10 cellular contexts compared by ENCODE assay signal in the genomic region with DNA sequence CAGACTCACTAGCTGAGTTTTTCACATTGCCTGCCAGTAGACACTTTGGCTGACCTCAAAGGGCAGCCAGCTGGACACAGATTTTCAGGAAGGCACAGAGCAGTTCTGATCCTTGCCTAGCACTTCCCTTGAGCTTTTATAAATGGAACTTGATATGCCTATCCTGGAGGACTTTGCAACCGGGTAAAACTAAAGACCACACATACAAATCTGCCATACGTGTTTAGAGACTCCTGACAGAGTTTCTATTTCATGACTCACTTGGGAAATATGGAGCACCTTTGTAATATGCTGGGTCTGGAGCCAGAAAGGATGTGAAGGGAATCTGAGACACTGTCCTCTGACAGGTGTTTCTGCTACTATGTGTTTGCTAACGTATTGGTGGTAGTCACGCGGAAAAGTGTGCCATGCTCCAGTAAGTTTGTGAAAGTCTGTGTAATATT. TPM values are rescaled to one million over a fixed set of nuclear protein-coding genes. Genes with fewer than 3 reads are reported as not detected.
DNase-seq lines count a peak whose midpoint lies in the region; ATAC-seq and FAIRE-seq lines count a peak whose summit lies in the region.
"Had no signal": no experiment of that assay in that cellular context is flagged by ENCODE, and none has a peak within 500 bp of the region (broad histone marks: within the 10 kb centered on the region; RNA-seq: fewer than 3 reads in every experiment).

No MANE protein-coding gene starts in this region.

- H3K9me3 ChIP-seq in mesenchymal stem cell (ENCODE audit: control insufficient read depth, low read length), result no peaks in the 10 kb centered on the region

- no peak overlapping the region for H4K8ac ChIP-seq in mesenchymal stem cell (ENCODE audit: low read length)

- no peak overlapping the region for H2BK120ac ChIP-seq in mesenchymal stem cell (ENCODE audit: low read depth, low read length)

- H3K14ac ChIP-seq in mesenchymal stem cell (ENCODE audit: low read length in 2 of 2), result no peak overlapping the region

- no peak overlapping the region for H3K27ac Mint-ChIP-seq in activated CD4-positive, alpha-beta memory T cell treated with anti-CD3 and anti-CD28 coated beads, Interleukin-2, amount 10 ng/mL, durations not matched to agents 7 days and 5 days

- H3K27ac ChIP-seq in mesenchymal stem cell (ENCODE audit: low read length, poor library complexity, severe bottlenecking), result peak overlapping the region; percentile 80

- CTCF ChIA-PET in activated CD4-positive, alpha-beta memory T cell treated with anti-CD3 and anti-CD28 coated beads, Interleukin-2, amount 10 ng/mL, durations not matched to agents 7 days and 5 days (lab: Charles Lee), result no interaction called here

- H3K4me1 ChIP-seq in mesenchymal stem cell (ENCODE audit: control insufficient read depth, insufficient read depth, low read depth, low read length), result peaks cover 2% of the 10 kb centered on the region

- no peaks in the 10 kb centered on the region for H3K36me3 ChIP-seq in mesenchymal stem cell (ENCODE audit: control insufficient read depth in 1 of 2, insufficient read depth in 2 of 2, low read depth in 1 of 2, low read length in 2 of 2)

- H3K18ac ChIP-seq in mesenchymal stem cell (ENCODE audit: low read depth in 1 of 2, low read length in 2 of 2), result no peak overlapping the region

- H2AFZ ChIP-seq in mesenchymal stem cell (ENCODE audit: low read depth, low read length), result no peak overlapping the region

- H3K4me3 ChIP-seq in mesenchymal stem cell (ENCODE audit: insufficient read depth in 1 of 2, low read depth in 1 of 2, low read length in 2 of 2), result no peak overlapping the region

- H3K23ac ChIP-seq in mesenchymal stem cell (ENCODE audit: low read length in 2 of 2), result no peak overlapping the region

- POLR2A ChIA-PET in activated CD4-positive, alpha-beta memory T cell treated with anti-CD3 and anti-CD28 coated beads, Interleukin-2, amount 10 ng/mL, durations not matched to agents 7 days and 5 days (lab: Charles Lee), result interaction anchor here (0.6 kb wide), 1 partner anchor 111 kb away, joined by 3 read pairs; no protein-coding TSS in a partner anchor

- H3K4me2 ChIP-seq in mesenchymal stem cell (ENCODE audit: low read length, poor library complexity, severe bottlenecking), result peak overlapping the region; percentile 27

- peak overlapping the region; percentile 5 for H2BK5ac ChIP-seq in mesenchymal stem cell (ENCODE audit: low read depth, low read length, poor library complexity, severe bottlenecking)

- peak overlapping the region in 1 of 2 experiments; percentile 52 for H2BK12ac ChIP-seq in mesenchymal stem cell (ENCODE audit: low read length in 2 of 2)

- no peak overlapping the region for H3K4me3 Mint-ChIP-seq in activated CD4-positive, alpha-beta memory T cell treated with anti-CD3 and anti-CD28 coated beads, Interleukin-2, amount 10 ng/mL, durations not matched to agents 7 days and 5 days

- H3K4ac ChIP-seq in mesenchymal stem cell (ENCODE audit: low read depth in 1 of 2, low read length in 2 of 2), result no peak overlapping the region

- no peaks in the 10 kb centered on the region for H3K36me3 Mint-ChIP-seq in activated CD4-positive, alpha-beta memory T cell treated with anti-CD3 and anti-CD28 coated beads, Interleukin-2, amount 10 ng/mL, durations not matched to agents 7 days and 5 days (ENCODE audit: low read depth)

- no peak overlapping the region for H2AK5ac ChIP-seq in mesenchymal stem cell (ENCODE audit: low read length, severe bottlenecking)

- peak; percentile 63 for FAIRE-seq in GM19239 (lab: Jason Lieb, UNC)
- FAIRE-seq: H1 had no signal

- no peak overlapping the region for H2BK15ac ChIP-seq in mesenchymal stem cell (ENCODE audit: low read depth, poor library complexity, severe bottlenecking)

- no peaks in the 10 kb centered on the region for H3K4me1 Mint-ChIP-seq in activated CD4-positive, alpha-beta memory T cell treated with anti-CD3 and anti-CD28 coated beads, Interleukin-2, amount 10 ng/mL, durations not matched to agents 7 days and 5 days

- H3K9me3 Mint-ChIP-seq in activated CD4-positive, alpha-beta memory T cell treated with anti-CD3 and anti-CD28 coated beads, Interleukin-2, amount 10 ng/mL, durations not matched to agents 7 days and 5 days, result no peaks in the 10 kb centered on the region

- H3K79me1 ChIP-seq in mesenchymal stem cell (replicated peaks; ENCODE audit: low read length, poor library complexity, severe bottlenecking), result no peaks in the 10 kb centered on the region

- no peak overlapping the region for H4K91ac ChIP-seq in mesenchymal stem cell (ENCODE audit: low read length)

- no peaks in the 10 kb centered on the region for H3K27me3 ChIP-seq in mesenchymal stem cell (ENCODE audit: control insufficient read depth in 1 of 2, insufficient read depth in 1 of 2, low read length in 2 of 2)

- H3K9ac ChIP-seq in mesenchymal stem cell (ENCODE audit: low read length), result no peak overlapping the region

- peak; percentile 85 for ATAC-seq in HG03159 (IDR thresholded peaks at IDR 0.05; ENCODE audit: unreplicated experiment)

- H3K27me3 Mint-ChIP-seq in activated CD4-positive, alpha-beta memory T cell treated with anti-CD3 and anti-CD28 coated beads, Interleukin-2, amount 10 ng/mL, durations not matched to agents 7 days and 5 days, result no peaks in the 10 kb centered on the region

- WGBS in mesenchymal stem cell, result 57% methylated on average over 5 of the region's 5 CpGs

- DNase-seq in GM19239 (ENCODE audit: insufficient read length, low spot score) (peak; percentile 8), RPMI7951 (ENCODE audit: low read depth) (peak; percentile 56), mesenchymal stem cell (peak; percentile 61), pons (ENCODE audit: low spot score) (no peak), nucleus accumbens (lab: John Stamatoyannopoulos, UW) (no peak), NOMO-1 treated with dmso at 0.1 percent for 144 hours (lab: John Stamatoyannopoulos, UW; ENCODE audit: unreplicated experiment) (no peak)
- no peak for DNase-seq in activated CD4-positive, alpha-beta memory T cell treated with anti-CD3 and anti-CD28 coated beads, Interleukin-2, amount 10 ng/mL, durations not matched to agents 7 days and 5 days
- DNase-seq: activated CD4-positive, CD25-positive, alpha-beta regulatory T cell treated with anti-CD3 and anti-CD28 coated beads, Interleukin-2, amount 50 U/mL, for 72 hours had no signal

RNA-seq across cellular contexts. Expression of a gene that starts 56.7 kb away (rescaled TPM):
- total RNA-seq in RPMI7951 (2014; rRNA removed; shearing (Covaris generic)), result under 0.01 and 0.12 TPM in 2 replicates
- polyA plus RNA-seq in mesenchymal stem cell (2013, experiment 1 of 2), result 0.52 TPM
- polyA plus RNA-seq in mesenchymal stem cell (2013, experiment 2 of 2), result 0.40 TPM
- total RNA-seq in activated CD4-positive, alpha-beta memory T cell treated with anti-CD3 and anti-CD28 coated beads, Interleukin-2, amount 10 ng/mL, durations not matched to agents 7 days and 5 days, result under 1 TPM in 1 of 2 experiments, not detected in 1; 0.05 TPM

Comparison
In these comparisons a context has a peak if more than half of its experiments do, and no peak if none do; other contexts are left out.
1. DNase-seq: peak in GM19239 (single experiment), RPMI7951 (single experiment) and mesenchymal stem cell (single experiment); none in pons (single experiment), activated CD4-positive, alpha-beta memory T cell treated with anti-CD3 and anti-CD28 coated beads, Interleukin-2, amount 10 ng/mL, durations not matched to agents 7 days and 5 days (single experiment), nucleus accumbens (0 of 56) and NOMO-1 treated with dmso at 0.1 percent for 144 hours (single experiment).